ENCODE assay signal across 1 cellular context in the genomic region with DNA sequence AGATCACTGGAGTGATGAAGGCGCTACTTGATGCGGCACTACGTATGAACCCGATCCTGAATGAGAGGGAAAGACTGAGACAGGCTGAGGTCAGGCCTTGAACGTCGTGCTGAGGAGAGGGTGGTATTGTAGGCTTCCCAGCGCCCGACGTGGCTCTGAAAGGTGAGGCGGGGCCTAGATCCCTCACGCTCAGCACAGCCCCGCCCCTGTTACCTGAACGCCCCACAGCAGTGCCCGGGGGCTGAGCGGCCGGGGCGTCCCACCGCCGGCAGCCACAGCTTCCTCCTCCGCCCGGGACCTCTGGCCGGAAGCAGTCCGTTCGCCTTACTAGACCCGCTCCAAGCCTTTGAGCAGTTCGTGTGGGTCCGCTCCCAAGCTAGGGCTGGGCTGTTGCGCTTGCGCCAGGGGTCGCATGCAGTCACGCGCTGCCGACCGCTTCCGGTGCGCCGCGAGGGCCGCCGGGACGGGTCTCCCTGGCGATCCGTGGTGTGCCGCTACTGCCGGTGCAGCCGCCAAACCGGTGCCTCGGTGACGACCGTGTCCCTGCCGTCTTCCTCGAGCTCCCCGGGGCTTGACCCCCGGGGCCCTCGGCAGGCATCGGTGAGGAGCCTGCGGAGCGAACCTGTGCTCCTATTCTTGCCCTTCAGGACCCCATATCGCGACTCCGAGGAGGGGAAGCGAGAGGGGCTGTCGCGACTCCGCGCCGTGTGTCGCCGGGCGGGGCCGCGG.
TF ChIP-seq lines count a peak whose summit lies in the region.

A gene with protein sequence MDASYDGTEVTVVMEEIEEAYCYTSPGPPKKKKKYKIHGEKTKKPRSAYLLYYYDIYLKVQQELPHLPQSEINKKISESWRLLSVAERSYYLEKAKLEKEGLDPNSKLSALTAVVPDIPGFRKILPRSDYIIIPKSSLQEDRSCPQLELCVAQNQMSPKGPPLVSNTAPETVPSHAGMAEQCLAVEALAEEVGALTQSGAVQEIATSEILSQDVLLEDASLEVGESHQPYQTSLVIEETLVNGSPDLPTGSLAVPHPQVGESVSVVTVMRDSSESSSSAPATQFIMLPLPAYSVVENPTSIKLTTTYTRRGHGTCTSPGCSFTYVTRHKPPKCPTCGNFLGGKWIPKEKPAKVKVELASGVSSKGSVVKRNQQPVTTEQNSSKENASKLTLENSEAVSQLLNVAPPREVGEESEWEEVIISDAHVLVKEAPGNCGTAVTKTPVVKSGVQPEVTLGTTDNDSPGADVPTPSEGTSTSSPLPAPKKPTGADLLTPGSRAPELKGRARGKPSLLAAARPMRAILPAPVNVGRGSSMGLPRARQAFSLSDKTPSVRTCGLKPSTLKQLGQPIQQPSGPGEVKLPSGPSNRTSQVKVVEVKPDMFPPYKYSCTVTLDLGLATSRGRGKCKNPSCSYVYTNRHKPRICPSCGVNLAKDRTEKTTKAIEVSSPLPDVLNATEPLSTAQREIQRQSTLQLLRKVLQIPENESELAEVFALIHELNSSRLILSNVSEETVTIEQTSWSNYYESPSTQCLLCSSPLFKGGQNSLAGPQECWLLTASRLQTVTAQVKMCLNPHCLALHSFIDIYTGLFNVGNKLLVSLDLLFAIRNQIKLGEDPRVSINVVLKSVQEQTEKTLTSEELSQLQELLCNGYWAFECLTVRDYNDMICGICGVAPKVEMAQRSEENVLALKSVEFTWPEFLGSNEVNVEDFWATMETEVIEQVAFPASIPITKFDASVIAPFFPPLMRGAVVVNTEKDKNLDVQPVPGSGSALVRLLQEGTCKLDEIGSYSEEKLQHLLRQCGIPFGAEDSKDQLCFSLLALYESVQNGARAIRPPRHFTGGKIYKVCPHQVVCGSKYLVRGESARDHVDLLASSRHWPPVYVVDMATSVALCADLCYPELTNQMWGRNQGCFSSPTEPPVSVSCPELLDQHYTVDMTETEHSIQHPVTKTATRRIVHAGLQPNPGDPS (N-terminal part only) (plus strand): TSS at position 479 of the 729 bp plus-strand sequence. CDS start 4,114 bp downstream, outside the sequence.
A gene (minus strand): TSS at position 394 of the 729 bp plus-strand sequence. CDS start 4,306 bp downstream, outside the sequence.

TF ChIP-seq in K562, 482 proteins besides CTCF, POLR2A, EP300 and RAD21 (continues in another document):
- TF ChIP-seq, protein P1, sequence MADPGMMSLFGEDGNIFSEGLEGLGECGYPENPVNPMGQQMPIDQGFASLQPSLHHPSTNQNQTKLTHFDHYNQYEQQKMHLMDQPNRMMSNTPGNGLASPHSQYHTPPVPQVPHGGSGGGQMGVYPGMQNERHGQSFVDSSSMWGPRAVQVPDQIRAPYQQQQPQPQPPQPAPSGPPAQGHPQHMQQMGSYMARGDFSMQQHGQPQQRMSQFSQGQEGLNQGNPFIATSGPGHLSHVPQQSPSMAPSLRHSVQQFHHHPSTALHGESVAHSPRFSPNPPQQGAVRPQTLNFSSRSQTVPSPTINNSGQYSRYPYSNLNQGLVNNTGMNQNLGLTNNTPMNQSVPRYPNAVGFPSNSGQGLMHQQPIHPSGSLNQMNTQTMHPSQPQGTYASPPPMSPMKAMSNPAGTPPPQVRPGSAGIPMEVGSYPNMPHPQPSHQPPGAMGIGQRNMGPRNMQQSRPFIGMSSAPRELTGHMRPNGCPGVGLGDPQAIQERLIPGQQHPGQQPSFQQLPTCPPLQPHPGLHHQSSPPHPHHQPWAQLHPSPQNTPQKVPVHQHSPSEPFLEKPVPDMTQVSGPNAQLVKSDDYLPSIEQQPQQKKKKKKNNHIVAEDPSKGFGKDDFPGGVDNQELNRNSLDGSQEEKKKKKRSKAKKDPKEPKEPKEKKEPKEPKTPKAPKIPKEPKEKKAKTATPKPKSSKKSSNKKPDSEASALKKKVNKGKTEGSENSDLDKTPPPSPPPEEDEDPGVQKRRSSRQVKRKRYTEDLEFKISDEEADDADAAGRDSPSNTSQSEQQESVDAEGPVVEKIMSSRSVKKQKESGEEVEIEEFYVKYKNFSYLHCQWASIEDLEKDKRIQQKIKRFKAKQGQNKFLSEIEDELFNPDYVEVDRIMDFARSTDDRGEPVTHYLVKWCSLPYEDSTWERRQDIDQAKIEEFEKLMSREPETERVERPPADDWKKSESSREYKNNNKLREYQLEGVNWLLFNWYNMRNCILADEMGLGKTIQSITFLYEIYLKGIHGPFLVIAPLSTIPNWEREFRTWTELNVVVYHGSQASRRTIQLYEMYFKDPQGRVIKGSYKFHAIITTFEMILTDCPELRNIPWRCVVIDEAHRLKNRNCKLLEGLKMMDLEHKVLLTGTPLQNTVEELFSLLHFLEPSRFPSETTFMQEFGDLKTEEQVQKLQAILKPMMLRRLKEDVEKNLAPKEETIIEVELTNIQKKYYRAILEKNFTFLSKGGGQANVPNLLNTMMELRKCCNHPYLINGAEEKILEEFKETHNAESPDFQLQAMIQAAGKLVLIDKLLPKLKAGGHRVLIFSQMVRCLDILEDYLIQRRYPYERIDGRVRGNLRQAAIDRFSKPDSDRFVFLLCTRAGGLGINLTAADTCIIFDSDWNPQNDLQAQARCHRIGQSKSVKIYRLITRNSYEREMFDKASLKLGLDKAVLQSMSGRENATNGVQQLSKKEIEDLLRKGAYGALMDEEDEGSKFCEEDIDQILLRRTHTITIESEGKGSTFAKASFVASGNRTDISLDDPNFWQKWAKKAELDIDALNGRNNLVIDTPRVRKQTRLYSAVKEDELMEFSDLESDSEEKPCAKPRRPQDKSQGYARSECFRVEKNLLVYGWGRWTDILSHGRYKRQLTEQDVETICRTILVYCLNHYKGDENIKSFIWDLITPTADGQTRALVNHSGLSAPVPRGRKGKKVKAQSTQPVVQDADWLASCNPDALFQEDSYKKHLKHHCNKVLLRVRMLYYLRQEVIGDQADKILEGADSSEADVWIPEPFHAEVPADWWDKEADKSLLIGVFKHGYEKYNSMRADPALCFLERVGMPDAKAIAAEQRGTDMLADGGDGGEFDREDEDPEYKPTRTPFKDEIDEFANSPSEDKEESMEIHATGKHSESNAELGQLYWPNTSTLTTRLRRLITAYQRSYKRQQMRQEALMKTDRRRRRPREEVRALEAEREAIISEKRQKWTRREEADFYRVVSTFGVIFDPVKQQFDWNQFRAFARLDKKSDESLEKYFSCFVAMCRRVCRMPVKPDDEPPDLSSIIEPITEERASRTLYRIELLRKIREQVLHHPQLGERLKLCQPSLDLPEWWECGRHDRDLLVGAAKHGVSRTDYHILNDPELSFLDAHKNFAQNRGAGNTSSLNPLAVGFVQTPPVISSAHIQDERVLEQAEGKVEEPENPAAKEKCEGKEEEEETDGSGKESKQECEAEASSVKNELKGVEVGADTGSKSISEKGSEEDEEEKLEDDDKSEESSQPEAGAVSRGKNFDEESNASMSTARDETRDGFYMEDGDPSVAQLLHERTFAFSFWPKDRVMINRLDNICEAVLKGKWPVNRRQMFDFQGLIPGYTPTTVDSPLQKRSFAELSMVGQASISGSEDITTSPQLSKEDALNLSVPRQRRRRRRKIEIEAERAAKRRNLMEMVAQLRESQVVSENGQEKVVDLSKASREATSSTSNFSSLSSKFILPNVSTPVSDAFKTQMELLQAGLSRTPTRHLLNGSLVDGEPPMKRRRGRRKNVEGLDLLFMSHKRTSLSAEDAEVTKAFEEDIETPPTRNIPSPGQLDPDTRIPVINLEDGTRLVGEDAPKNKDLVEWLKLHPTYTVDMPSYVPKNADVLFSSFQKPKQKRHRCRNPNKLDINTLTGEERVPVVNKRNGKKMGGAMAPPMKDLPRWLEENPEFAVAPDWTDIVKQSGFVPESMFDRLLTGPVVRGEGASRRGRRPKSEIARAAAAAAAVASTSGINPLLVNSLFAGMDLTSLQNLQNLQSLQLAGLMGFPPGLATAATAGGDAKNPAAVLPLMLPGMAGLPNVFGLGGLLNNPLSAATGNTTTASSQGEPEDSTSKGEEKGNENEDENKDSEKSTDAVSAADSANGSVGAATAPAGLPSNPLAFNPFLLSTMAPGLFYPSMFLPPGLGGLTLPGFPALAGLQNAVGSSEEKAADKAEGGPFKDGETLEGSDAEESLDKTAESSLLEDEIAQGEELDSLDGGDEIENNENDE (IDR thresholded peaks at IDR 0.05; ENCODE audit: low read depth, low read length), result peak; percentile 42
- TF ChIP-seq CHD1 (IDR thresholded peaks at IDR 0.05; ENCODE audit: low read length) (peak; percentile 88), TAF9B (IDR thresholded peaks at IDR 0.05; ENCODE audit: partially characterized antibody) (peak; percentile 84), FOSL1 (tag; conservative IDR thresholded peaks at IDR 0.05) (peak; percentile 6; the same call in 1 of the 2 replicates), CCNT2 (IDR thresholded peaks at IDR 0.05; ENCODE audit: borderline replicate concordance, extremely low read depth, insufficient read length, low read depth, low read length) (peak; percentile 82), POLR3A (IDR thresholded peaks at IDR 0.05; ENCODE audit: borderline replicate concordance, extremely low read depth, insufficient read depth, insufficient read length) (no peak), RUNX1 (IDR thresholded peaks at IDR 0.05; ENCODE audit: low read depth) (peak; percentile 17), RBM25 (IDR thresholded peaks at IDR 0.05; ENCODE audit: low read depth, low read length, severe bottlenecking) (no peak), MYNN (IDR thresholded peaks at IDR 0.05) (peak; percentile 58; the same call in 1 of the 2 replicates), MYNN (CRISPR knock-in tag; IDR thresholded peaks at IDR 0.05) (no peak), GABPA (tag; conservative IDR thresholded peaks at IDR 0.05; ENCODE audit: low read depth) (peak; percentile 98), NFYB (IDR thresholded peaks at IDR 0.05; ENCODE audit: extremely low read depth, insufficient read length) (no peak), SMARCC2 (IDR thresholded peaks at IDR 0.05; ENCODE audit: low read depth) (no peak), POLR2G (IDR thresholded peaks at IDR 0.05; ENCODE audit: low read depth, low read length) (peak; percentile 99), LEF1 (IDR thresholded peaks at IDR 0.05) (peak; percentile 26; the same call in 1 of the 2 replicates), TBP (optimal IDR thresholded peaks at IDR 0.05; ENCODE audit: low read depth, low read length) (peak; percentile 82), ILF3 (IDR thresholded peaks at IDR 0.05; ENCODE audit: borderline replicate concordance) (no peak), WHSC1 (IDR thresholded peaks at IDR 0.05; ENCODE audit: low read length) (no peak), HMGN3 (IDR thresholded peaks at IDR 0.05; ENCODE audit: borderline replicate concordance, extremely low read depth, insufficient read length, low read depth, low read length) (peak; percentile 55)
- TF ChIP-seq, protein P2, sequence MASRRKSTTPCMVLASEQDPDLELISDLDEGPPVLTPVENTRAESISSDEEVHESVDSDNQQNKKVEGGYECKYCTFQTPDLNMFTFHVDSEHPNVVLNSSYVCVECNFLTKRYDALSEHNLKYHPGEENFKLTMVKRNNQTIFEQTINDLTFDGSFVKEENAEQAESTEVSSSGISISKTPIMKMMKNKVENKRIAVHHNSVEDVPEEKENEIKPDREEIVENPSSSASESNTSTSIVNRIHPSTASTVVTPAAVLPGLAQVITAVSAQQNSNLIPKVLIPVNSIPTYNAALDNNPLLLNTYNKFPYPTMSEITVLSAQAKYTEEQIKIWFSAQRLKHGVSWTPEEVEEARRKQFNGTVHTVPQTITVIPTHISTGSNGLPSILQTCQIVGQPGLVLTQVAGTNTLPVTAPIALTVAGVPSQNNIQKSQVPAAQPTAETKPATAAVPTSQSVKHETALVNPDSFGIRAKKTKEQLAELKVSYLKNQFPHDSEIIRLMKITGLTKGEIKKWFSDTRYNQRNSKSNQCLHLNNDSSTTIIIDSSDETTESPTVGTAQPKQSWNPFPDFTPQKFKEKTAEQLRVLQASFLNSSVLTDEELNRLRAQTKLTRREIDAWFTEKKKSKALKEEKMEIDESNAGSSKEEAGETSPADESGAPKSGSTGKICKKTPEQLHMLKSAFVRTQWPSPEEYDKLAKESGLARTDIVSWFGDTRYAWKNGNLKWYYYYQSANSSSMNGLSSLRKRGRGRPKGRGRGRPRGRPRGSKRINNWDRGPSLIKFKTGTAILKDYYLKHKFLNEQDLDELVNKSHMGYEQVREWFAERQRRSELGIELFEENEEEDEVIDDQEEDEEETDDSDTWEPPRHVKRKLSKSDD (conservative IDR thresholded peaks at IDR 0.05; ENCODE audit: low read length), result 0 out of 2 replicates have a peak, but pooled peaks have one; percentile 14
- TF ChIP-seq, protein P3, sequence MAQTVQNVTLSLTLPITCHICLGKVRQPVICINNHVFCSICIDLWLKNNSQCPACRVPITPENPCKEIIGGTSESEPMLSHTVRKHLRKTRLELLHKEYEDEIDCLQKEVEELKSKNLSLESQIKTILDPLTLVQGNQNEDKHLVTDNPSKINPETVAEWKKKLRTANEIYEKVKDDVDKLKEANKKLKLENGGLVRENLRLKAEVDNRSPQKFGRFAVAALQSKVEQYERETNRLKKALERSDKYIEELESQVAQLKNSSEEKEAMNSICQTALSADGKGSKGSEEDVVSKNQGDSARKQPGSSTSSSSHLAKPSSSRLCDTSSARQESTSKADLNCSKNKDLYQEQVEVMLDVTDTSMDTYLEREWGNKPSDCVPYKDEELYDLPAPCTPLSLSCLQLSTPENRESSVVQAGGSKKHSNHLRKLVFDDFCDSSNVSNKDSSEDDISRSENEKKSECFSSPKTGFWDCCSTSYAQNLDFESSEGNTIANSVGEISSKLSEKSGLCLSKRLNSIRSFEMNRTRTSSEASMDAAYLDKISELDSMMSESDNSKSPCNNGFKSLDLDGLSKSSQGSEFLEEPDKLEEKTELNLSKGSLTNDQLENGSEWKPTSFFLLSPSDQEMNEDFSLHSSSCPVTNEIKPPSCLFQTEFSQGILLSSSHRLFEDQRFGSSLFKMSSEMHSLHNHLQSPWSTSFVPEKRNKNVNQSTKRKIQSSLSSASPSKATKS (CRISPR knock-in tag; IDR thresholded peaks at IDR 0.05), result no peak
- TF ChIP-seq, protein P4, sequence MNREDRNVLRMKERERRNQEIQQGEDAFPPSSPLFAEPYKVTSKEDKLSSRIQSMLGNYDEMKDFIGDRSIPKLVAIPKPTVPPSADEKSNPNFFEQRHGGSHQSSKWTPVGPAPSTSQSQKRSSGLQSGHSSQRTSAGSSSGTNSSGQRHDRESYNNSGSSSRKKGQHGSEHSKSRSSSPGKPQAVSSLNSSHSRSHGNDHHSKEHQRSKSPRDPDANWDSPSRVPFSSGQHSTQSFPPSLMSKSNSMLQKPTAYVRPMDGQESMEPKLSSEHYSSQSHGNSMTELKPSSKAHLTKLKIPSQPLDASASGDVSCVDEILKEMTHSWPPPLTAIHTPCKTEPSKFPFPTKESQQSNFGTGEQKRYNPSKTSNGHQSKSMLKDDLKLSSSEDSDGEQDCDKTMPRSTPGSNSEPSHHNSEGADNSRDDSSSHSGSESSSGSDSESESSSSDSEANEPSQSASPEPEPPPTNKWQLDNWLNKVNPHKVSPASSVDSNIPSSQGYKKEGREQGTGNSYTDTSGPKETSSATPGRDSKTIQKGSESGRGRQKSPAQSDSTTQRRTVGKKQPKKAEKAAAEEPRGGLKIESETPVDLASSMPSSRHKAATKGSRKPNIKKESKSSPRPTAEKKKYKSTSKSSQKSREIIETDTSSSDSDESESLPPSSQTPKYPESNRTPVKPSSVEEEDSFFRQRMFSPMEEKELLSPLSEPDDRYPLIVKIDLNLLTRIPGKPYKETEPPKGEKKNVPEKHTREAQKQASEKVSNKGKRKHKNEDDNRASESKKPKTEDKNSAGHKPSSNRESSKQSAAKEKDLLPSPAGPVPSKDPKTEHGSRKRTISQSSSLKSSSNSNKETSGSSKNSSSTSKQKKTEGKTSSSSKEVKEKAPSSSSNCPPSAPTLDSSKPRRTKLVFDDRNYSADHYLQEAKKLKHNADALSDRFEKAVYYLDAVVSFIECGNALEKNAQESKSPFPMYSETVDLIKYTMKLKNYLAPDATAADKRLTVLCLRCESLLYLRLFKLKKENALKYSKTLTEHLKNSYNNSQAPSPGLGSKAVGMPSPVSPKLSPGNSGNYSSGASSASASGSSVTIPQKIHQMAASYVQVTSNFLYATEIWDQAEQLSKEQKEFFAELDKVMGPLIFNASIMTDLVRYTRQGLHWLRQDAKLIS (CRISPR knock-in tag; IDR thresholded peaks at IDR 0.05), result peak; percentile 90; the same call in 1 of the 2 replicates
